ENCODE assay signal across 1 cellular context in the genomic region with DNA sequence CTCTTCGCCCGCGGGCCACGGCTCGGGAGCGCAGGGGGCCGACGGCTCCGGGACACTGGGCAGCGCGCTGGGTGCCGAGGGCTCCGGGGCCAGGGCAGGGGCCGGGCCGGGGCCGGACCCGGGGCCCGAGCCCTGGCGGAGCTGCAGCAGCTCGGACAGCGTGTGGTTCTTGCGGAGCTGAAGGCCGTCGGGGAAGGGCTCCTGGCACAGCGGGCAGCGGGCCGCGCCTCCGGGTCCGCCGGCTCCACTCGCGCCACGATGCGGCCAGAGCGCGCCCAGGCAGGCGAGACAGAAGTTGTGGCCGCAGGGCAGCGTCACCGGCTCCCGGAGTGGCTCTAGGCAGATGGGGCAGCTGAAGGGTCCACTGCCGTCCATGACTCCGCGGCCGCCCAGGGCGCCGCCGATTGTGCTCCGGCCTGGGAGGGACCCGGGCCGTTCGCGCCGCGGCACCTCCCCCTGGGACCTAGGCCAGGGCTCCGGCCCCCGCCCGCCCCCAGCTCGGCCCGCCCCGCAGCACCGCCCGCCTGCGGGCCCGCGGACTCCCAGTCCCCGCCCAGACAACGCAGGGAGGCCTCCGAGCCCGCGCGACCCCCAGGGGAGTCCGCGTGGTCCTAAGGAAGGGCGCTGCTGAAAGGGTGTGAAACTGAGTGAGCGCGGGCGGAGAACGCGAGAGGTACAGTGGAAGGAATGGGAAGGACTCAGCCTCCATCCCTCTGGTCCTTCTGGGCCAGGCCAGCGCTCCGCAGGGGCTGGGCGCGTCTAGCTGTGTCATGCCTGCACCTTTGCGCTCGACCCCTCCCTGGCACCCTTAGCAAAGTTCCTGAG.
TF ChIP-seq lines count a peak whose summit lies in the region.

Gene TRIM47, minus strand, starts transcription at position 408 of the 825 bp plus-strand sequence. Its CDS starts 33 bp downstream, at position 375.

TF ChIP-seq in HepG2, 621 proteins besides CTCF, POLR2A, EP300 and RAD21 (continued from another document and continues in another):
- TF ChIP-seq ZNF609 (CRISPR knock-in tag; IDR thresholded peaks at IDR 0.05; ENCODE audit: borderline replicate concordance) (peak; percentile 68; the same call in 1 of the 2 replicates), PAWR (CRISPR knock-in tag; IDR thresholded peaks at IDR 0.05; ENCODE audit: borderline replicate concordance) (peak; percentile 84; the same call in 1 of the 2 replicates), MXI1 (IDR thresholded peaks at IDR 0.05; ENCODE audit: borderline replicate concordance, low read depth, low read length) (0 out of 3 replicates have a peak, but pooled peaks have one; percentile 17), ATF2 (CRISPR knock-in tag; IDR thresholded peaks at IDR 0.05) (peak; percentile 71; the same call in 1 of the 2 replicates), PRDM10 (CRISPR knock-in tag; IDR thresholded peaks at IDR 0.05; ENCODE audit: low read depth) (peak; percentile 86; the same call in 1 of the 2 replicates), PITX1 (CRISPR knock-in tag; IDR thresholded peaks at IDR 0.05) (no peak; the same call in none of the 2 replicates), EED (CRISPR knock-in tag; IDR thresholded peaks at IDR 0.05) (no peak), POGZ (CRISPR knock-in tag; IDR thresholded peaks at IDR 0.05) (peak; percentile 15; the same call in 1 of the 2 replicates), TIGD3 (CRISPR knock-in tag; IDR thresholded peaks at IDR 0.05; ENCODE audit: borderline replicate concordance) (peak; percentile 78; the same call in 1 of the 2 replicates), BRD4 (CRISPR knock-in tag; IDR thresholded peaks at IDR 0.05) (peak; percentile 89; the same call in 1 of the 2 replicates), TCF12 (IDR thresholded peaks at IDR 0.05) (no peak), TCF12 (CRISPR knock-in tag; IDR thresholded peaks at IDR 0.05) (no peak), CBFB (CRISPR knock-in tag; IDR thresholded peaks at IDR 0.05) (no peak; the same call in none of the 2 replicates), BCL3 (CRISPR knock-in tag; IDR thresholded peaks at IDR 0.05) (no peak; the same call in 1 of the 2 replicates), REL (CRISPR knock-in tag; conservative IDR thresholded peaks at IDR 0.05) (0 out of 2 replicates have a peak, but pooled peaks have one; percentile 20), YY1 (IDR thresholded peaks at IDR 0.05; ENCODE audit: insufficient read depth, insufficient replicate concordance, low read depth, low read length) (peak; percentile 65), HOXA3 (CRISPR knock-in tag; IDR thresholded peaks at IDR 0.05) (peak; percentile 75), ZNF121 (CRISPR knock-in tag; IDR thresholded peaks at IDR 0.05) (no peak), ERF (CRISPR knock-in tag; IDR thresholded peaks at IDR 0.05) (peak; percentile 81), ZNF629 (CRISPR knock-in tag; conservative IDR thresholded peaks at IDR 0.05) (0 out of 2 replicates have a peak, but pooled peaks have one; percentile 38), ATF7-NPFF (CRISPR knock-in tag; IDR thresholded peaks at IDR 0.05; ENCODE audit: low read depth) (peak; percentile 48; the same call in 1 of the 2 replicates), UBTF (CRISPR knock-in tag; IDR thresholded peaks at IDR 0.05) (peak; percentile 56), ZNF367 (CRISPR knock-in tag; IDR thresholded peaks at IDR 0.05; ENCODE audit: borderline replicate concordance) (peak; percentile 76; the same call in 1 of the 2 replicates), HNF4G (IDR thresholded peaks at IDR 0.05; ENCODE audit: borderline replicate concordance, low read depth, low read length) (peak; percentile 21; the same call in 1 of the 2 replicates), HNF4G (CRISPR knock-in tag; IDR thresholded peaks at IDR 0.05; ENCODE audit: borderline replicate concordance, low read depth) (peak; percentile 62; the same call in 1 of the 2 replicates), ZNF761 (CRISPR knock-in tag; conservative IDR thresholded peaks at IDR 0.05) (peak; percentile 43; the same call in 1 of the 2 replicates), NPAS2 (CRISPR knock-in tag; IDR thresholded peaks at IDR 0.05; ENCODE audit: borderline replicate concordance) (no peak), HNF4A (CRISPR knock-in tag; IDR thresholded peaks at IDR 0.05) (peak; percentile 48; the same call in 1 of the 2 replicates), ZNF878 (CRISPR knock-in tag; IDR thresholded peaks at IDR 0.05) (no peak), GABPB1 (CRISPR knock-in tag; IDR thresholded peaks at IDR 0.05) (peak; percentile 79)
- TF ChIP-seq, protein P1, sequence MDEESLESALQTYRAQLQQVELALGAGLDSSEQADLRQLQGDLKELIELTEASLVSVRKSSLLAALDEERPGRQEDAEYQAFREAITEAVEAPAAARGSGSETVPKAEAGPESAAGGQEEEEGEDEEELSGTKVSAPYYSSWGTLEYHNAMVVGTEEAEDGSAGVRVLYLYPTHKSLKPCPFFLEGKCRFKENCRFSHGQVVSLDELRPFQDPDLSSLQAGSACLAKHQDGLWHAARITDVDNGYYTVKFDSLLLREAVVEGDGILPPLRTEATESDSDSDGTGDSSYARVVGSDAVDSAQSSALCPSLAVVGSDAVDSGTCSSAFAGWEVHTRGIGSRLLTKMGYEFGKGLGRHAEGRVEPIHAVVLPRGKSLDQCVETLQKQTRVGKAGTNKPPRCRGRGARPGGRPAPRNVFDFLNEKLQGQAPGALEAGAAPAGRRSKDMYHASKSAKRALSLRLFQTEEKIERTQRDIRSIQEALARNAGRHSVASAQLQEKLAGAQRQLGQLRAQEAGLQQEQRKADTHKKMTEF (CRISPR knock-in tag; IDR thresholded peaks at IDR 0.05), result peak; percentile 69; the same call in 1 of the 2 replicates
- TF ChIP-seq, protein P2, sequence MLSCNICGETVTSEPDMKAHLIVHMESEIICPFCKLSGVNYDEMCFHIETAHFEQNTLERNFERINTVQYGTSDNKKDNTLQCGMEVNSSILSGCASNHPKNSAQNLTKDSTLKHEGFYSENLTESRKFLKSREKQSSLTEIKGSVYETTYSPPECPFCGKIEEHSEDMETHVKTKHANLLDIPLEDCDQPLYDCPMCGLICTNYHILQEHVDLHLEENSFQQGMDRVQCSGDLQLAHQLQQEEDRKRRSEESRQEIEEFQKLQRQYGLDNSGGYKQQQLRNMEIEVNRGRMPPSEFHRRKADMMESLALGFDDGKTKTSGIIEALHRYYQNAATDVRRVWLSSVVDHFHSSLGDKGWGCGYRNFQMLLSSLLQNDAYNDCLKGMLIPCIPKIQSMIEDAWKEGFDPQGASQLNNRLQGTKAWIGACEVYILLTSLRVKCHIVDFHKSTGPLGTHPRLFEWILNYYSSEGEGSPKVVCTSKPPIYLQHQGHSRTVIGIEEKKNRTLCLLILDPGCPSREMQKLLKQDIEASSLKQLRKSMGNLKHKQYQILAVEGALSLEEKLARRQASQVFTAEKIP (CRISPR knock-in tag; IDR thresholded peaks at IDR 0.05; ENCODE audit: borderline replicate concordance), result no peak
- TF ChIP-seq, protein P3, sequence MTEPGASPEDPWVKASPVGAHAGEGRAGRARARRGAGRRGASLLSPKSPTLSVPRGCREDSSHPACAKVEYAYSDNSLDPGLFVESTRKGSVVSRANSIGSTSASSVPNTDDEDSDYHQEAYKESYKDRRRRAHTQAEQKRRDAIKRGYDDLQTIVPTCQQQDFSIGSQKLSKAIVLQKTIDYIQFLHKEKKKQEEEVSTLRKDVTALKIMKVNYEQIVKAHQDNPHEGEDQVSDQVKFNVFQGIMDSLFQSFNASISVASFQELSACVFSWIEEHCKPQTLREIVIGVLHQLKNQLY (CRISPR knock-in tag; IDR thresholded peaks at IDR 0.05), result 0 out of 2 replicates have a peak, but pooled peaks have one; percentile 28
